Comparison of ENCODE assay signal across 12 cellular contexts in genomic region chr3:3443482-3443881, GRCh38.
"Had no signal": no experiment of that assay in that cellular context is flagged by ENCODE, and none has a peak within 500 bp of the region (broad histone marks: within the 10 kb centered on the region; RNA-seq: fewer than 3 reads in every experiment).

No MANE protein-coding gene starts in this region.

- ATAC-seq: activated naive CD8-positive, alpha-beta T cell treated with anti-CD3 and anti-CD28 coated beads, Interleukin-2, amount 50 U/mL, for 24 hours; foreskin keratinocyte; lower lobe of right lung; stimulated activated naive CD8-positive, alpha-beta T cell treated with anti-CD3 and anti-CD28 coated beads, Interleukin-15, amount 100 ng/mL, for 72 hours had no signal

- DNase-seq: activated CD4-positive, alpha-beta T cell treated with anti-CD3 and anti-CD28 coated beads for 48 hours; activated CD8-positive, alpha-beta memory T cell treated with anti-CD3 and anti-CD28 coated beads for 24 hours; activated naive CD4-positive, alpha-beta T cell treated with Interleukin-2 at 50 U/mL for 16 hours; activated naive CD8-positive, alpha-beta T cell treated with anti-CD3 and anti-CD28 coated beads, Interleukin-2, amount 50 U/mL, for 24 hours; foreskin keratinocyte; immature natural killer cell; lower lobe of right lung; midbrain; retina; stimulated activated CD4-positive, alpha-beta T cell treated with anti-CD3 and anti-CD28 coated beads, Interleukin-4, amount 100 ng/mL, for 4 hours; stimulated activated naive CD8-positive, alpha-beta T cell treated with anti-CD3 and anti-CD28 coated beads, Interleukin-15, amount 100 ng/mL, for 72 hours; testis had no signal
